ENCODE assay signal across 15 cellular contexts in the genomic region with DNA sequence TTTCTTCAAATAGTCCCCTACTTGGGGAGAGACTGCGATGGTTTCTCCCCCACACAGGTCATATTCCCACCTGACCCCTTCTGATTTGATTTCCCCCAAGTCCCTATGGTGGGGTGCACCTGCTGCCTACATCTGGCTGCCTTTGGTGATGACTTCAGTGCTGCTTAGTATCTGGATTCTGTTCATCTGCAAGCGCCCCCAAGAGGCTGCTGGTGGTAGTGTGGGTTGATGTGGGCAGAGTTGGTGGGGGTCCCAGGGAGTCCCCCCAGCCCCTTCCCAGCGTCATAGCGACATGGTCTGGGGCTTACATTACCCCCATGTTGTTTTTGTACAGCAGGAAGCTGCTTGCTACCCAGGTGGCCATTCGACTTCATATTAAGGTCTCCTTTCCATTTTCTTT.
DNase-seq lines count a peak whose midpoint lies in the region; ATAC-seq, FAIRE-seq and TF ChIP-seq lines count a peak whose summit lies in the region.
"Had no signal": no experiment of that assay in that cellular context is flagged by ENCODE, and none has a peak within 500 bp of the region (broad histone marks: within the 10 kb centered on the region; RNA-seq: fewer than 3 reads in every experiment).

No MANE protein-coding gene starts in this region.

- in situ Hi-C loops in GM12878 (cut with MboI): no loop called here

- intact Hi-C loops in GM12878 (cut with micrococcal nuclease; ENCODE audit: unreplicated experiment) (no loop called here), lower lobe of right lung (cut with DNase I) (no loop called here)

- SMC1A ChIA-PET in GM12878 (lab: Charles Lee; ENCODE audit: uncharacterized antibody, unreplicated experiment): interaction anchor here (0.9 to 1.0 kb wide), 2 partner anchors 85 to 118 kb away, joined by 3 read pairs; no protein-coding TSS in a partner anchor

- H3K4me1 ChIP-seq in GM12878 (ENCODE audit: control insufficient read depth, insufficient read depth, low read length) (no peaks in the 10 kb centered on the region), lower lobe of right lung (peaks cover 4% of the 10 kb centered on the region)
- H3K4me1 ChIP-seq in effector memory CD4-positive, alpha-beta T cell (ENCODE audit: control insufficient read depth, insufficient read depth, low read length, poor library complexity, severe bottlenecking): peaks cover 3% of the 10 kb centered on the region
- H3K4me1 ChIP-seq: adrenal gland had no signal

- no peaks in the 10 kb centered on the region for H4K20me1 ChIP-seq in GM12878 (ENCODE audit: control insufficient read depth, insufficient read depth)

- RAD21 ChIA-PET in GM12878 (lab: Charles Lee; ENCODE audit: unreplicated experiment): no interaction called here

- WGBS in GM12878 (ENCODE audit: insufficient coverage, insufficient replicate concordance, low lambda C conversion rate, missing lambda C conversion rate): 7% methylated on average over 5 of the region's 5 CpGs

- H3K27ac ChIP-seq in GM12878 (ENCODE audit: control insufficient read depth, insufficient read depth): no peak overlapping the region
- H3K27ac ChIP-seq in lower lobe of right lung: no peak overlapping the region
- no peak overlapping the region for H3K27ac ChIP-seq in effector memory CD4-positive, alpha-beta T cell (ENCODE audit: insufficient read depth, low read length, poor library complexity, severe bottlenecking)
- H3K27ac ChIP-seq: adrenal gland had no signal

- H3K27me3 ChIP-seq in GM12878 (replicated peaks in 1 of 2; ENCODE audit: control insufficient read depth in 2 of 2, insufficient read depth in 2 of 2, low read length in 1 of 2) (no peaks in the 10 kb centered on the region; a peak in 2 of 4 replicates), lower lobe of right lung (ENCODE audit: low read depth) (peaks cover 12% of the 10 kb centered on the region)
- H3K27me3 ChIP-seq in effector memory CD4-positive, alpha-beta T cell (replicated peaks; ENCODE audit: control insufficient read depth, insufficient read depth, low read length, poor library complexity, severe bottlenecking): no peaks in the 10 kb centered on the region

- POLR2A ChIA-PET in GM12878 (lab: Charles Lee): no interaction called here

- TF ChIP-seq RAD21 in GM12878 (IDR thresholded peaks at IDR 0.05; ENCODE audit: insufficient read depth, low read depth, low read length): no peak

- no peak overlapping the region for H3K4me3 ChIP-seq in GM12864 (ENCODE audit: low read depth, low read length)
- no peak overlapping the region for H3K4me3 ChIP-seq in HFF-Myc (replicated peaks; ENCODE audit: low read depth, low read length)
- H3K4me3 ChIP-seq in GM12878: no peak overlapping the region
- no peak overlapping the region for H3K4me3 ChIP-seq in lower lobe of right lung
- no peak overlapping the region for H3K4me3 ChIP-seq in effector memory CD4-positive, alpha-beta T cell (ENCODE audit: insufficient read depth, low read depth, low read length, poor library complexity, severe bottlenecking)
- H3K4me3 ChIP-seq in foreskin fibroblast (ENCODE audit: low read depth in 1 of 2, low read length in 2 of 2): no peak overlapping the region
- H3K4me3 ChIP-seq: adrenal gland had no signal

- TF ChIP-seq CTCF in GM12864 (IDR thresholded peaks at IDR 0.05; ENCODE audit: low read depth, low read length, missing control alignments) (peak; percentile 49), HFF-Myc (IDR thresholded peaks at IDR 0.05; ENCODE audit: low read depth, low read length, missing control alignments) (peak; percentile 45), GM12878 (IDR thresholded peaks at IDR 0.05 in 2 of 3, conservative IDR thresholded peaks at IDR 0.05 in 1 of 3; ENCODE audit: control insufficient read depth in 2 of 3, extremely low read depth in 1 of 3, insufficient read depth in 1 of 3, low read depth in 3 of 3, low read length in 3 of 3) (peak; percentile 5 to 43 (median 38); a peak in 5 of 6 replicates), lower lobe of right lung (IDR thresholded peaks at IDR 0.05) (peak; percentile 10), foreskin fibroblast (IDR thresholded peaks at IDR 0.05; ENCODE audit: low read depth, low read length) (no peak)

- BruUV-seq in GM12878 (replicated peaks; lab: Mats Ljungman, UMichigan): no TSS peak

- no peak overlapping the region for H2AFZ ChIP-seq in GM12878 (ENCODE audit: control insufficient read depth, low read depth, low read length)

- ATAC-seq in GM12878: no peak
- no peak for ATAC-seq in lower lobe of right lung
- no peak for ATAC-seq in HG02981 (IDR thresholded peaks at IDR 0.05; ENCODE audit: unreplicated experiment)

- no peak for TF ChIP-seq EP300 in GM12878 (IDR thresholded peaks at IDR 0.05; ENCODE audit: borderline replicate concordance in 1 of 2, control insufficient read depth in 1 of 2, low read depth in 2 of 2, low read length in 2 of 2)

- H3K79me2 ChIP-seq in GM12878 (ENCODE audit: control insufficient read depth, insufficient read depth, low read length): no peaks in the 10 kb centered on the region

- H3K9me3 ChIP-seq in GM12878 (replicated peaks; ENCODE audit: control insufficient read depth, insufficient read depth, low read length) (no peaks in the 10 kb centered on the region), lower lobe of right lung (peaks cover 6% of the 10 kb centered on the region)
- H3K9me3 ChIP-seq in effector memory CD4-positive, alpha-beta T cell (ENCODE audit: control insufficient read depth, low read length): no peaks in the 10 kb centered on the region
- H3K9me3 ChIP-seq: adrenal gland had no signal

- H3K9ac ChIP-seq in GM12878 (ENCODE audit: control insufficient read depth, insufficient read depth, low read length): no peak overlapping the region

- no peak for FAIRE-seq in GM12878 (lab: Jason Lieb, UNC)
- FAIRE-seq: small intestine had no signal

- DNase-seq in GM12864 (ENCODE audit: low read depth) (no peak), HFF-Myc (ENCODE audit: extremely low read depth, low read depth) (no peak), GM12878 (ENCODE audit: low read depth, low spot score) (no peak), lower lobe of right lung (no peak), foreskin fibroblast (no peak)
- no peak for DNase-seq in effector memory CD4-positive, alpha-beta T cell
- DNase-seq in stimulated activated CD4-positive, alpha-beta T cell treated with anti-CD3 and anti-CD28 coated beads, Interleukin-1b, Interleukin-23, amount 100 ng/mL, for 48 hours: no peak
- DNase-seq: adrenal gland, DMS53, HCEC 1CT, MM.1S, naive B cell, small intestine, SW 1271 had no signal

- TF ChIP-seq POLR2A in GM12878 (IDR thresholded peaks at IDR 0.05; ENCODE audit: low read depth, low read length): no peak

- CTCF ChIA-PET in GM12878 (lab: Yijun Ruan, JAX): no interaction called here

- no peaks in the 10 kb centered on the region for H3K36me3 ChIP-seq in GM12878 (ENCODE audit: control insufficient read depth in 2 of 2, insufficient read depth in 2 of 2, low read length in 1 of 2)
- no peaks in the 10 kb centered on the region for H3K36me3 ChIP-seq in lower lobe of right lung
- no peaks in the 10 kb centered on the region for H3K36me3 ChIP-seq in effector memory CD4-positive, alpha-beta T cell (ENCODE audit: control insufficient read depth, insufficient read depth, low read length)
- H3K36me3 ChIP-seq: adrenal gland had no signal

- no peak overlapping the region for H3K4me2 ChIP-seq in GM12878 (ENCODE audit: control insufficient read depth, insufficient read depth)

TF ChIP-seq in GM12878, 131 proteins besides CTCF, POLR2A, EP300 and RAD21:
- no peak for TF ChIP-seq CBX3 (IDR thresholded peaks at IDR 0.05; ENCODE audit: borderline replicate concordance, low read depth)
- TF ChIP-seq MYC (IDR thresholded peaks at IDR 0.05; ENCODE audit: insufficient read depth, insufficient read length, insufficient replicate concordance, low read length, severe bottlenecking): no peak
- TF ChIP-seq CBFB (IDR thresholded peaks at IDR 0.05; ENCODE audit: low read depth): no peak
TF ChIP-seq in GM12878: peak in this region for 0.
